Comparison of ENCODE assay signal across 8 cellular contexts in the genomic region with DNA sequence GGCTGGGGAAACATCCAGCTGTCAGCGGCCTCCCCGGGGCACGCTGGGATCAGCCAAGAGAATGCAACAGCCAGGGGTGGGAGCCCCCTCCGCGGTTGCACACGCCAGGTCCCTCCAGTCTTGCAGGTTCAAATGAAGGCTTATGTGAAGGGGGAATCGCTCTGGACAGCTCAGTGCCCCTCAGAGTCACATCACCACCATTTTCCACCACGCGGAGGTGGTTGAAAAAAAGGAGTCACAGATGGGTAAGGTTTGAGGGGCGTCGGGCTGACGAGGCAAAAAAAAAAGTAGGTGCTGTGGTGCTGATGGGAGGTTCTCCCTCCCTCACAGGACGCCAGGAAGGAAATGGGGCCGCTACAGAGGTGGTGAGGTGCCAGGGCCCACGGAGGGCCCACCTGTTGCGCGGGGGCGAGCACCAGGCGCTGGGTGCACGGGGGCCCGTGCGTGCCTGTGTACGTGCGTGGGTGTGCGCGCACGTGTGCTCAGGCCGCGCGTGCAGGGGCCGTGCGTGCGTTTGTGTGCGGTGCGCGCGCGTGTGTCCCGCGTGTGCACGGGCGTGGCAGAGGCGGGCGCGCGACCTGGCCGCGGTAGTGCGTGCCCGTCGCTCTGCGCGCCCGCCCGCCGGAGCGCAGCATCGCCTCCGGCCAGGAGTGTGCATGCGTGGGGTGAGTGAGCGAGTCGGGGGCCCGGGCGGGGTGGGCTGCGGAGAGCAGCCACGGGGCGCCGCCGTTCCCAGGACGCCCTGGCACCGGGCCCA.
DNase-seq lines count a peak whose midpoint lies in the region; ATAC-seq, FAIRE-seq and TF ChIP-seq lines count a peak whose summit lies in the region.

No MANE protein-coding gene starts in this region.

- no peak overlapping the region for H3K9ac ChIP-seq in parathyroid adenoma

- no peak overlapping the region for H3K27ac ChIP-seq in DOHH2 (ENCODE audit: low read depth, low read length)
- H3K27ac ChIP-seq in parathyroid adenoma: peak overlapping the region; percentile 82

- H3K9me2 ChIP-seq in DOHH2 (replicated peaks; ENCODE audit: control insufficient read depth, low read length): no peaks in the 10 kb centered on the region

- H3K9me3 ChIP-seq in DOHH2 (ENCODE audit: control insufficient read depth, insufficient read depth, low read length) (no peaks in the 10 kb centered on the region), parathyroid adenoma (ENCODE audit: control insufficient read depth, low read length) (no peaks in the 10 kb centered on the region)

- no peaks in the 10 kb centered on the region for H3K79me2 ChIP-seq in DOHH2 (ENCODE audit: control insufficient read depth, low read length)
- H3K79me2 ChIP-seq in parathyroid adenoma: peaks cover 3% of the 10 kb centered on the region

- no peak for TF ChIP-seq CTCF in DOHH2 (IDR thresholded peaks at IDR 0.05; ENCODE audit: low read depth, low read length, poor library complexity, severe bottlenecking)
- TF ChIP-seq CTCF in parathyroid adenoma (IDR thresholded peaks at IDR 0.05): no peak

- H3K4me1 ChIP-seq in DOHH2 (ENCODE audit: control insufficient read depth, low read length) (peaks cover 18% of the 10 kb centered on the region), parathyroid adenoma (peaks cover 19% of the 10 kb centered on the region)

- DNase-seq in T-helper 9 cell: peak; percentile 47
- peak; percentile 36 for DNase-seq in effector CD8-positive, alpha-beta T cell (lab: John Stamatoyannopoulos, UW)
- DNase-seq in NCI-H446 treated with DMSO at 0.1 percent for 48 hours (lab: John Stamatoyannopoulos, UW): no peak
- DNase-seq in HTR-8/SVneo (ENCODE audit: insufficient read length, low spot score): no peak

- H3K27me3 ChIP-seq in DOHH2 (ENCODE audit: control insufficient read depth, low read length): peaks cover 78% of the 10 kb centered on the region
- no peaks in the 10 kb centered on the region for H3K27me3 ChIP-seq in parathyroid adenoma (ENCODE audit: control insufficient read depth, insufficient read depth, low read length)

- H3K4me2 ChIP-seq in DOHH2 (ENCODE audit: low read length) (peak overlapping the region; percentile 36; the same call in 1 of the 2 replicates), parathyroid adenoma (ENCODE audit: low read length) (peak overlapping the region; percentile 84)

- H2AFZ ChIP-seq in parathyroid adenoma: no peak overlapping the region

- no peaks in the 10 kb centered on the region for H3F3A ChIP-seq in DOHH2 (ENCODE audit: control insufficient read depth, insufficient read depth)

- H3K4me3 ChIP-seq in DOHH2 (ENCODE audit: low read length) (no peak overlapping the region), parathyroid adenoma (ENCODE audit: low read depth, low read length) (peak overlapping the region; percentile 59)

- FAIRE-seq in HTR-8/SVneo (lab: Jason Lieb, UNC): no peak

- ATAC-seq in GM18498 (IDR thresholded peaks at IDR 0.05; ENCODE audit: unreplicated experiment) (no peak), HG03159 (IDR thresholded peaks at IDR 0.05; ENCODE audit: unreplicated experiment) (no peak)

- H3K36me3 ChIP-seq in DOHH2 (ENCODE audit: control insufficient read depth, low read length) (no peaks in the 10 kb centered on the region), parathyroid adenoma (ENCODE audit: control insufficient read depth, insufficient read depth, low read length) (no peaks in the 10 kb centered on the region)

- no peaks in the 10 kb centered on the region; the same call in 1 of the 2 replicates for H4K20me1 ChIP-seq in DOHH2 (ENCODE audit: control insufficient read depth, insufficient read depth, low read depth, low read length)

Comparison
In these comparisons a context has a peak if more than half of its experiments do, and no peak if none do; other contexts are left out.
1. DNase-seq: peak in T-helper 9 cell (single experiment) and effector CD8-positive, alpha-beta T cell (single experiment); none in NCI-H446 treated with DMSO at 0.1 percent for 48 hours (single experiment) and HTR-8/SVneo (single experiment).